In genomic region chr1:213986020-213986924, GRCh38 we compare ENCODE assay signal across 13 cellular contexts. TPM values are rescaled to one million over a fixed set of nuclear protein-coding genes. Genes with fewer than 3 reads are reported as not detected.
A peak's percentile ranks its signal among the peaks of the same experiment; 100 is the strongest.
DNase-seq lines count a peak whose midpoint lies in the region; ATAC-seq, FAIRE-seq and TF ChIP-seq lines count a peak whose summit lies in the region.
"Had no signal": no experiment of that assay in that cellular context is flagged by ENCODE, and none has a peak within 500 bp of the region (broad histone marks: within the 10 kb centered on the region; RNA-seq: fewer than 3 reads in every experiment).

No MANE protein-coding gene starts in this region.

- no peaks in the 10 kb centered on the region for H3K9me3 ChIP-seq in endothelial cell of umbilical vein (replicated peaks; ENCODE audit: control insufficient read depth, insufficient read depth, low read length)
- H3K9me3 ChIP-seq in pancreas: no peaks in the 10 kb centered on the region

- no TSS peak for BruUV-seq in endothelial cell of umbilical vein (replicated peaks; lab: Mats Ljungman, UMichigan)

- H3K27ac Mint-ChIP-seq in activated CD8-positive, alpha-beta memory T cell treated with anti-CD3 and anti-CD28 coated beads, Interleukin-2, amount 10 ng/mL, durations not matched to agents 7 days and 5 days: peak overlapping the region; percentile 21

- H3K4me1 ChIP-seq in endothelial cell of umbilical vein (ENCODE audit: control insufficient read depth, extremely low read depth, insufficient read depth, low read length): peaks cover 19% of the 10 kb centered on the region
- H3K4me1 ChIP-seq in pancreas: peaks cover 0 to 5% (median 4%) of the 10 kb centered on the region in 3 donors

- intact Hi-C loops in endothelial cell of umbilical vein (cut with micrococcal nuclease) (loop anchor here (5.0 kb wide), 4 partner anchors 346 to 1581 kb away; partner anchors contain the start of gene KCTD3), pancreas (cut with DNase I) (loop anchor here in 1 of 3 donors (10.0 kb wide), 1 partner anchor 401 kb away; no protein-coding TSS in a partner anchor)

- no peaks in the 10 kb centered on the region for H3K79me2 ChIP-seq in endothelial cell of umbilical vein (ENCODE audit: control insufficient read depth, insufficient read depth, low read length)

- H3K36me3 ChIP-seq in endothelial cell of umbilical vein (ENCODE audit: control insufficient read depth in 2 of 2, extremely low read depth in 1 of 2, insufficient read depth in 2 of 2, low read length in 2 of 2) (no peaks in the 10 kb centered on the region), pancreas (no peaks in the 10 kb centered on the region)

- WGBS in pancreas, 2 donors: 41 to 51% methylated on average over 31 of the region's 31 CpGs

- dilution Hi-C loops in endothelial cell of umbilical vein (cut with MboI; ENCODE audit: extremely low pct_ligation_motif_present, low sequenced_read_pairs): no loop called here

- TF ChIP-seq POLR2A in endothelial cell of umbilical vein (IDR thresholded peaks at IDR 0.05; ENCODE audit: low read depth, low read length): no peak

- no peak overlapping the region for H3K4me2 ChIP-seq in endothelial cell of umbilical vein (ENCODE audit: insufficient read depth, low read length)

- H3K4me3 Mint-ChIP-seq in activated CD8-positive, alpha-beta memory T cell treated with anti-CD3 and anti-CD28 coated beads, Interleukin-2, amount 10 ng/mL, durations not matched to agents 7 days and 5 days: no peak overlapping the region

- H3K27me3 ChIP-seq in endothelial cell of umbilical vein (ENCODE audit: control insufficient read depth in 2 of 2, insufficient read depth in 2 of 2, low read length in 2 of 2) (peaks cover 34 to 47% of the 10 kb centered on the region in 2 experiments), pancreas (no peaks in the 10 kb centered on the region)

- no peak overlapping the region for H2AFZ ChIP-seq in endothelial cell of umbilical vein (ENCODE audit: low read depth, low read length)

- POLR2A ChIA-PET in endothelial cell of umbilical vein (lab: Charles Lee): no interaction called here

- no peak for ATAC-seq in activated CD8-positive, alpha-beta memory T cell treated with anti-CD3 and anti-CD28 coated beads, Interleukin-2, amount 10 ng/mL, durations not matched to agents 7 days and 5 days
- ATAC-seq in pancreas (no peak), GM21381 (IDR thresholded peaks at IDR 0.05; ENCODE audit: unreplicated experiment) (no peak)

- no peak for TF ChIP-seq CTCF in endothelial cell of umbilical vein (IDR thresholded peaks at IDR 0.05; ENCODE audit: extremely low read depth in 1 of 2, insufficient read depth in 1 of 2, low read depth in 1 of 2, low read length in 2 of 2)
- TF ChIP-seq CTCF in pancreas (IDR thresholded peaks at IDR 0.05): no peak

- H3K27ac ChIP-seq in endothelial cell of umbilical vein (ENCODE audit: insufficient read depth, low read depth, low read length) (no peak overlapping the region), pancreas (peak overlapping the region; percentile 83 to 94 (median 91))

- no peak overlapping the region for H3K9ac ChIP-seq in endothelial cell of umbilical vein (replicated peaks; ENCODE audit: extremely low read depth, insufficient read depth, low read length)

- FAIRE-seq in endothelial cell of umbilical vein (lab: Jason Lieb, UNC) (peak; percentile 21), pancreas (lab: Jason Lieb, UNC) (no peak)

- no peaks in the 10 kb centered on the region for H4K20me1 ChIP-seq in endothelial cell of umbilical vein (replicated peaks; ENCODE audit: control insufficient read depth, extremely low read depth, insufficient read depth, low read length)

- H3K9me1 ChIP-seq in endothelial cell of umbilical vein (replicated peaks; ENCODE audit: control insufficient read depth, extremely low read depth, insufficient read depth, low read length): no peaks in the 10 kb centered on the region

- H3K4me3 ChIP-seq in endothelial cell of umbilical vein (replicated peaks in 1 of 3; ENCODE audit: insufficient read depth in 1 of 3, low read depth in 1 of 3, low read length in 3 of 3): no peak overlapping the region
- peak overlapping the region in 3 of 4 donors; percentile 47 to 67 (median 61) for H3K4me3 ChIP-seq in pancreas

- CTCF ChIA-PET in activated CD8-positive, alpha-beta memory T cell treated with anti-CD3 and anti-CD28 coated beads, Interleukin-2, amount 10 ng/mL, durations not matched to agents 7 days and 5 days (lab: Charles Lee): no interaction called here
- CTCF ChIA-PET in endothelial cell of umbilical vein (lab: Charles Lee): interaction anchor here (2.3 to 4.4 kb wide), 2 partner anchors 9 to 138 kb away, joined by 17 to 48 read pairs; no protein-coding TSS in a partner anchor

- peaks cover 94% of the 10 kb centered on the region for H3K27me3 Mint-ChIP-seq in activated CD8-positive, alpha-beta memory T cell treated with anti-CD3 and anti-CD28 coated beads, Interleukin-2, amount 10 ng/mL, durations not matched to agents 7 days and 5 days

- peaks cover 11% of the 10 kb centered on the region for H3K4me1 Mint-ChIP-seq in activated CD8-positive, alpha-beta memory T cell treated with anti-CD3 and anti-CD28 coated beads, Interleukin-2, amount 10 ng/mL, durations not matched to agents 7 days and 5 days

- H3K9me3 Mint-ChIP-seq in activated CD8-positive, alpha-beta memory T cell treated with anti-CD3 and anti-CD28 coated beads, Interleukin-2, amount 10 ng/mL, durations not matched to agents 7 days and 5 days (ENCODE audit: low read depth): no peaks in the 10 kb centered on the region

- DNase-seq in activated CD8-positive, alpha-beta memory T cell treated with anti-CD3 and anti-CD28 coated beads, Interleukin-2, amount 10 ng/mL, durations not matched to agents 7 days and 5 days: no peak
- no peak for DNase-seq in activated CD8-positive, alpha-beta memory T cell treated with anti-CD3 and anti-CD28 coated beads for 24 hours
- DNase-seq in HuH-7.5 (ENCODE audit: low spot score) (peak; percentile 31), endothelial cell of umbilical vein (ENCODE audit: low read depth, low spot score) (no peak), pancreas (no peak), occipital lobe (lab: John Stamatoyannopoulos, UW) (no peak), hippocampal formation (lab: John Stamatoyannopoulos, UW) (no peak)
- DNase-seq: activated CD8-positive, alpha-beta memory T cell treated with anti-CD3 and anti-CD28 coated beads, Interleukin-2, amount 50 U/mL, for 48 hours; NCI-H1105; SHP77; stimulated activated CD8-positive, alpha-beta memory T cell treated with anti-CD3 and anti-CD28 coated beads, Interleukin-4, amount 100 ng/mL, for 48 hours had no signal

- H3K36me3 Mint-ChIP-seq in activated CD8-positive, alpha-beta memory T cell treated with anti-CD3 and anti-CD28 coated beads, Interleukin-2, amount 10 ng/mL, durations not matched to agents 7 days and 5 days: peaks cover 3% of the 10 kb centered on the region

TF ChIP-seq in endothelial cell of umbilical vein, 7 proteins besides CTCF, POLR2A, EP300 and RAD21:
- TF ChIP-seq EZH2 (IDR thresholded peaks at IDR 0.05; ENCODE audit: borderline replicate concordance, low read depth, low read length, severe bottlenecking): peak; percentile 91
- no peak for TF ChIP-seq MAX (IDR thresholded peaks at IDR 0.05; ENCODE audit: insufficient read depth, insufficient read length)

RNA-seq across cellular contexts. Expression of gene PROX1, which starts 1.5 kb away (rescaled TPM):
- total RNA-seq in activated CD8-positive, alpha-beta memory T cell treated with anti-CD3 and anti-CD28 coated beads, Interleukin-2, amount 10 ng/mL, durations not matched to agents 7 days and 5 days: not detected
- 3.3 and 4.0 TPM in 2 replicates for total RNA-seq in endothelial cell of umbilical vein
- polyA plus RNA-seq in endothelial cell of umbilical vein: 1.5 and 2.2 TPM in 2 replicates
- polyA plus RNA-seq in endothelial cell of umbilical vein (2011; cell fraction: cytosol; rRNA removed): 0.42 and 0.46 TPM in 2 replicates
- 3.0 and 3.4 TPM in 2 replicates for polyA plus RNA-seq in endothelial cell of umbilical vein (2011; cell fraction: nucleus; rRNA removed)
- polyA plus RNA-seq in endothelial cell of umbilical vein (2012): 1.0 and 1.2 TPM in 2 replicates
- 4.3 and 14.9 TPM in 2 replicates for polyA minus RNA-seq in endothelial cell of umbilical vein
- polyA minus RNA-seq in endothelial cell of umbilical vein (2011; cell fraction: cytosol; rRNA and poly(A)+ RNA removed): not detected
- 9.2 and 11.3 TPM in 2 replicates for polyA minus RNA-seq in endothelial cell of umbilical vein (2011; cell fraction: nucleus; rRNA and poly(A)+ RNA removed)
- 10 to 100 TPM; 32.8 to 66.4 (median 38.4) TPM for total RNA-seq in pancreas
- polyA plus RNA-seq in pancreas: 1 to 10 TPM; 8.4 to 8.9 TPM
- total RNA-seq in occipital lobe: 14.8 TPM
- polyA plus RNA-seq: CD14-positive monocyte had no signal

Comparison
In these comparisons a context has a peak if more than half of its experiments do, and no peak if none do; other contexts are left out.
1. H3K4me3 ChIP-seq: peak in pancreas (3 of 4); none in endothelial cell of umbilical vein (0 of 3).